In genomic region chr19:38483016-38483630, GRCh38 we compare ENCODE assay signal across 23 cellular contexts. TPM values are rescaled to one million over a fixed set of nuclear protein-coding genes. Genes with fewer than 3 reads are reported as not detected.
DNase-seq lines count a peak whose midpoint lies in the region; ATAC-seq, FAIRE-seq and TF ChIP-seq lines count a peak whose summit lies in the region.
"Had no signal": no experiment of that assay in that cellular context is flagged by ENCODE, and none has a peak within 500 bp of the region (broad histone marks: within the 10 kb centered on the region; RNA-seq: fewer than 3 reads in every experiment).

No MANE protein-coding gene starts in this region.

- TF ChIP-seq RAD21 in A549 (conservative IDR thresholded peaks at IDR 0.05 in 1 of 2, IDR thresholded peaks at IDR 0.05 in 1 of 2) (no peak), SK-N-SH (IDR thresholded peaks at IDR 0.05; ENCODE audit: low read length) (no peak)

- H3K27me3 ChIP-seq in SK-N-SH (ENCODE audit: insufficient read depth) (peaks cover 65% of the 10 kb centered on the region), osteoblast (ENCODE audit: insufficient read depth, low read length) (no peaks in the 10 kb centered on the region)
- H3K27me3 ChIP-seq: BLaER1 had no signal

- no peaks in the 10 kb centered on the region for H4K20me1 ChIP-seq in SK-N-SH (ENCODE audit: insufficient read depth)
- no peaks in the 10 kb centered on the region for H4K20me1 ChIP-seq in osteoblast (ENCODE audit: insufficient read depth, low read length)
- H4K20me1 ChIP-seq: BLaER1 had no signal

- no peaks in the 10 kb centered on the region for H3F3A ChIP-seq in SK-N-SH (replicated peaks; ENCODE audit: insufficient read depth)

- H2AFZ ChIP-seq in SK-N-SH (ENCODE audit: low read depth) (no peak overlapping the region), osteoblast (ENCODE audit: low read length) (no peak overlapping the region)

- no peak overlapping the region for H3K27ac ChIP-seq in A549
- H3K27ac ChIP-seq in SK-N-SH (ENCODE audit: low read depth in 2 of 2, low read length in 1 of 2) = no peak overlapping the region
- H3K27ac ChIP-seq in osteoblast (ENCODE audit: low read depth, low read length) = no peak overlapping the region
- H3K27ac ChIP-seq: BLaER1 had no signal

- H3K9me3 Mint-ChIP-seq in chondrocyte (ENCODE audit: low read depth) = peaks cover 8% of the 10 kb centered on the region
- peaks cover 8% of the 10 kb centered on the region for H3K9me3 Mint-ChIP-seq in mesothelial cell of epicardium
- peaks cover 10% of the 10 kb centered on the region for H3K9me3 Mint-ChIP-seq in MCF 10A (ENCODE audit: unreplicated experiment)

- no peak overlapping the region for H3K4me2 ChIP-seq in A549
- H3K4me2 ChIP-seq in SK-N-SH = no peak overlapping the region
- H3K4me2 ChIP-seq in osteoblast (ENCODE audit: insufficient read depth, low read length) = no peak overlapping the region

- H3K9me3 ChIP-seq in A549 (peaks cover 11% of the 10 kb centered on the region), SK-N-SH (no peaks in the 10 kb centered on the region), osteoblast (ENCODE audit: low read depth, low read length) (no peaks in the 10 kb centered on the region)

- no peaks in the 10 kb centered on the region for H3K36me3 ChIP-seq in SK-N-SH (replicated peaks in 1 of 2; ENCODE audit: control insufficient read depth in 1 of 2, insufficient read depth in 2 of 2, low read length in 1 of 2)
- H3K36me3 ChIP-seq in osteoblast (ENCODE audit: insufficient read depth, low read length) = no peaks in the 10 kb centered on the region
- H3K36me3 ChIP-seq: BLaER1 had no signal

- no peaks in the 10 kb centered on the region for H3K4me1 ChIP-seq in A549
- H3K4me1 ChIP-seq in SK-N-SH (ENCODE audit: control insufficient read depth in 1 of 2, insufficient read depth in 2 of 2, low read depth in 1 of 2, low read length in 1 of 2) = no peaks in the 10 kb centered on the region
- H3K4me1 ChIP-seq in osteoblast (ENCODE audit: insufficient read depth, low read length) = no peaks in the 10 kb centered on the region

- no peak for TF ChIP-seq EP300 in A549 (IDR thresholded peaks at IDR 0.05)
- no peak for TF ChIP-seq EP300 in SK-N-SH (IDR thresholded peaks at IDR 0.05; ENCODE audit: borderline replicate concordance in 1 of 2, low read depth in 1 of 2, low read length in 1 of 2)

- intact Hi-C loops in MCF 10A (cut with micrococcal nuclease) = no loop called here

- TF ChIP-seq POLR2A in A549 (IDR thresholded peaks at IDR 0.05; ENCODE audit: low read length) (no peak), H54 (IDR thresholded peaks at IDR 0.05; ENCODE audit: low read depth, low read length) (no peak)

- DNase-seq in A549 (ENCODE audit: low read depth in 1 of 2, low spot score in 1 of 2) = peak in 1 of 2 experiments; percentile 39
- peak; percentile 55 for DNase-seq in SK-N-SH
- DNase-seq in chondrocyte (ENCODE audit: low spot score) = peak; percentile 90
- DNase-seq in osteoblast (ENCODE audit: insufficient read length, low spot score, missing footprints) = peak; percentile 43
- no peak for DNase-seq in mesothelial cell of epicardium (ENCODE audit: low spot score in 2 of 2, unreplicated experiment in 2 of 2)
- no peak for DNase-seq in H54 (ENCODE audit: insufficient read length, low spot score)
- DNase-seq in EL = no peak
- DNase-seq in MCF 10A (ENCODE audit: unreplicated experiment) = no peak
- DNase-seq: CD4-positive, alpha-beta memory T cell; DMS153; DMS79; GF-D8; HCEC 1CT; HFFc6; IMR-90; KBM-7 had no signal

- H3K9me2 ChIP-seq in SK-N-SH = no peaks in the 10 kb centered on the region

- H3K4me1 Mint-ChIP-seq in chondrocyte (ENCODE audit: low read depth) (no peaks in the 10 kb centered on the region), mesothelial cell of epicardium (no peaks in the 10 kb centered on the region), MCF 10A (ENCODE audit: insufficient read depth, unreplicated experiment) (no peaks in the 10 kb centered on the region)
- H3K4me1 Mint-ChIP-seq: CD14-positive monocyte; CD4-positive, alpha-beta memory T cell had no signal

- FAIRE-seq in A549 (lab: Jason Lieb, UNC) = no peak
- no peak for FAIRE-seq in H54 (lab: Jason Lieb, UNC)
- FAIRE-seq: HTR-8/SVneo had no signal

- no peaks in the 10 kb centered on the region for H3K79me2 ChIP-seq in SK-N-SH (ENCODE audit: insufficient read depth)
- no peaks in the 10 kb centered on the region for H3K79me2 ChIP-seq in osteoblast (ENCODE audit: insufficient read depth, low read length)

- no peak overlapping the region for H3K9ac ChIP-seq in SK-N-SH
- H3K9ac ChIP-seq: BLaER1 had no signal

- H3K4me3 ChIP-seq in A549 (no peak overlapping the region), SK-N-SH (ENCODE audit: low read depth in 2 of 2, low read length in 1 of 2) (no peak overlapping the region), osteoblast (ENCODE audit: insufficient read depth, low read length) (no peak overlapping the region)
- H3K4me3 ChIP-seq: BLaER1 had no signal

- peaks cover 25% of the 10 kb centered on the region for H3K27me3 Mint-ChIP-seq in chondrocyte (ENCODE audit: low read depth)
- peaks cover 11% of the 10 kb centered on the region for H3K27me3 Mint-ChIP-seq in mesothelial cell of epicardium (ENCODE audit: low read depth)
- H3K27me3 Mint-ChIP-seq in MCF 10A (ENCODE audit: insufficient read depth, unreplicated experiment) = peaks cover 27% of the 10 kb centered on the region

- 33% methylated on average over 24 of the region's 24 CpGs for WGBS in A549 (ENCODE audit: missing lambda C conversion rate)
- 11% methylated on average over 14 of the region's 24 CpGs for WGBS in SK-N-SH (ENCODE audit: low lambda C conversion rate)

- H3K27ac Mint-ChIP-seq in chondrocyte (ENCODE audit: unreplicated experiment) (no peak overlapping the region), mesothelial cell of epicardium (no peak overlapping the region), MCF 10A (ENCODE audit: low read depth, unreplicated experiment) (no peak overlapping the region)
- H3K27ac Mint-ChIP-seq: CD14-positive monocyte; CD4-positive, alpha-beta memory T cell; HFFc6 had no signal

- no TSS peak for BruUV-seq in MCF 10A (replicated peaks; lab: Mats Ljungman, UMichigan)

- CTCF ChIA-PET in A549 (lab: Yijun Ruan, JAX) (interaction anchor here (0.5 to 4.1 kb wide), 3 partner anchors 30 to 151 kb away, joined by 3 to 16 read pairs (median 4); partner anchors contain the start of gene FAM98C), SK-N-SH (lab: Yijun Ruan, JAX) (no interaction called here), MCF 10A (lab: Yijun Ruan, JAX) (no interaction called here)

- H3K4me3 Mint-ChIP-seq in chondrocyte (ENCODE audit: unreplicated experiment) = no peak overlapping the region
- no peak overlapping the region for H3K4me3 Mint-ChIP-seq in mesothelial cell of epicardium
- H3K4me3 Mint-ChIP-seq in MCF 10A (ENCODE audit: unreplicated experiment) = no peak overlapping the region
- H3K4me3 Mint-ChIP-seq: CD14-positive monocyte; CD4-positive, alpha-beta memory T cell; HFFc6 had no signal

- peak; percentile 65 to 67 for ATAC-seq in A549

- POLR2A ChIA-PET in A549 (lab: Yijun Ruan, JAX) = no interaction called here
- POLR2A ChIA-PET in SK-N-SH (lab: Yijun Ruan, JAX) = no interaction called here
- POLR2A ChIA-PET in MCF 10A (lab: Yijun Ruan, JAX) = interaction anchor here (0.6 kb wide), 2 partner anchors 13 to 26 kb away, joined by 3 to 4 read pairs; no protein-coding TSS in a partner anchor

- TF ChIP-seq CTCF in A549 (IDR thresholded peaks at IDR 0.05) = no peak
- TF ChIP-seq CTCF in SK-N-SH (IDR thresholded peaks at IDR 0.05) = no peak
- no peak for TF ChIP-seq CTCF in chondrocyte (IDR thresholded peaks at IDR 0.05)
- TF ChIP-seq CTCF in osteoblast (IDR thresholded peaks at IDR 0.05; ENCODE audit: extremely low read depth, low read depth, low read length) = no peak
- no peak for TF ChIP-seq CTCF in mesothelial cell of epicardium (IDR thresholded peaks at IDR 0.05; ENCODE audit: unreplicated experiment)
- TF ChIP-seq CTCF in MCF 10A (IDR thresholded peaks at IDR 0.05; ENCODE audit: unreplicated experiment) = no peak

- H3K36me3 Mint-ChIP-seq in chondrocyte (ENCODE audit: low read depth) = no peaks in the 10 kb centered on the region
- no peaks in the 10 kb centered on the region for H3K36me3 Mint-ChIP-seq in mesothelial cell of epicardium
- no peaks in the 10 kb centered on the region for H3K36me3 Mint-ChIP-seq in MCF 10A (ENCODE audit: insufficient read depth, unreplicated experiment)
- H3K36me3 Mint-ChIP-seq: CD14-positive monocyte had no signal

TF ChIP-seq in A549, 52 proteins besides CTCF, POLR2A, EP300 and RAD21:
- TF ChIP-seq MAFK (IDR thresholded peaks at IDR 0.05; ENCODE audit: partially characterized antibody) (no peak), ZFP36 (IDR thresholded peaks at IDR 0.05; ENCODE audit: borderline replicate concordance, partially characterized antibody) (peak; percentile 75)

RNA-seq across cellular contexts. Expression of gene RYR1, which starts 49.6 kb away (rescaled TPM):
- polyA plus RNA-seq in A549 (2011; rRNA removed) (0.87 and 1.4 TPM in 2 replicates), A549 (2017; fragmentation: RNase III; extraction: RNeasy Plus Mini Kit Qiagen cat#74134 plus additional on column Dnase treatment) (3.1 to 4.5 TPM (median 3.7 TPM) in 3 replicates), SK-N-SH (2012; rRNA removed) (under 0.01 TPM in 2 replicates)
- 1.2 and 1.7 TPM in 2 replicates for polyA plus RNA-seq in A549 (2012; cell fraction: cytosol; rRNA removed)
- polyA plus RNA-seq in A549 (2012; cell fraction: nucleus; rRNA removed) = 0.38 and 1.1 TPM in 2 replicates
- polyA minus RNA-seq in A549 (2011; rRNA and poly(A)+ RNA removed) = 1.2 and 1.5 TPM in 2 replicates
- polyA plus RNA-seq in SK-N-SH (2012; cell fraction: cytosol; rRNA removed) = under 0.01 TPM in 2 replicates
- 0.02 and 0.08 TPM in 2 replicates for polyA plus RNA-seq in SK-N-SH (2012; cell fraction: nucleus; rRNA removed)
- total RNA-seq in chondrocyte (0.02 to 0.32 TPM (median 0.26 TPM) in 3 replicates), osteoblast (under 0.01 TPM in 2 replicates), mesothelial cell of epicardium (0.20 to 0.49 TPM (median 0.27 TPM) in 3 replicates), MCF 10A (2022) (0.28 and 0.32 TPM in 2 replicates)
- total RNA-seq: H4, HFFc6, IMR-90 had no signal
- polyA plus RNA-seq: AG04450, IMR-90 had no signal

RNA-seq across cellular contexts. Expression of gene RASGRP4, which starts 57.1 kb away (rescaled TPM):
- 0.13 and 0.22 TPM in 2 replicates for polyA plus RNA-seq in A549 (2011; rRNA removed)
- 0.13 and 0.18 TPM in 2 replicates for polyA plus RNA-seq in A549 (2012; cell fraction: cytosol; rRNA removed)
- polyA plus RNA-seq in A549 (2012; cell fraction: nucleus; rRNA removed) = 0.04 and 0.10 TPM in 2 replicates
- 0.09 to 0.30 TPM (median 0.18 TPM) in 3 replicates for polyA plus RNA-seq in A549 (2017; fragmentation: RNase III; extraction: RNeasy Plus Mini Kit Qiagen cat#74134 plus additional on column Dnase treatment)
- polyA minus RNA-seq in A549 (2011; rRNA and poly(A)+ RNA removed) = 0.12 TPM in 1 of 2 replicates, not detected in the other
- not detected in 2 replicates for polyA plus RNA-seq in SK-N-SH (2012; rRNA removed)
- polyA plus RNA-seq in SK-N-SH (2012; cell fraction: cytosol; rRNA removed) = not detected in 2 replicates
- not detected in 2 replicates for polyA plus RNA-seq in SK-N-SH (2012; cell fraction: nucleus; rRNA removed)
- not detected in 3 replicates for total RNA-seq in chondrocyte
- total RNA-seq in osteoblast = not detected in 2 replicates
- total RNA-seq in mesothelial cell of epicardium = 1.1 to 1.7 TPM (median 1.2 TPM) in 3 replicates
- not detected in 2 replicates for total RNA-seq in MCF 10A (2022)
- total RNA-seq: A673, Daoy, HFFc6, IMR-90 had no signal
- polyA plus RNA-seq: AG04450, IMR-90 had no signal

Comparison
In these comparisons a context has a peak if more than half of its experiments do, and no peak if none do; other contexts are left out.
1. DNase-seq: peak in SK-N-SH (single experiment), chondrocyte (single experiment) and osteoblast (single experiment); none in mesothelial cell of epicardium (0 of 2), H54 (single experiment), EL (single experiment) and MCF 10A (single experiment).